Comparison of ENCODE assay signal across 8 cellular contexts in the genomic region with DNA sequence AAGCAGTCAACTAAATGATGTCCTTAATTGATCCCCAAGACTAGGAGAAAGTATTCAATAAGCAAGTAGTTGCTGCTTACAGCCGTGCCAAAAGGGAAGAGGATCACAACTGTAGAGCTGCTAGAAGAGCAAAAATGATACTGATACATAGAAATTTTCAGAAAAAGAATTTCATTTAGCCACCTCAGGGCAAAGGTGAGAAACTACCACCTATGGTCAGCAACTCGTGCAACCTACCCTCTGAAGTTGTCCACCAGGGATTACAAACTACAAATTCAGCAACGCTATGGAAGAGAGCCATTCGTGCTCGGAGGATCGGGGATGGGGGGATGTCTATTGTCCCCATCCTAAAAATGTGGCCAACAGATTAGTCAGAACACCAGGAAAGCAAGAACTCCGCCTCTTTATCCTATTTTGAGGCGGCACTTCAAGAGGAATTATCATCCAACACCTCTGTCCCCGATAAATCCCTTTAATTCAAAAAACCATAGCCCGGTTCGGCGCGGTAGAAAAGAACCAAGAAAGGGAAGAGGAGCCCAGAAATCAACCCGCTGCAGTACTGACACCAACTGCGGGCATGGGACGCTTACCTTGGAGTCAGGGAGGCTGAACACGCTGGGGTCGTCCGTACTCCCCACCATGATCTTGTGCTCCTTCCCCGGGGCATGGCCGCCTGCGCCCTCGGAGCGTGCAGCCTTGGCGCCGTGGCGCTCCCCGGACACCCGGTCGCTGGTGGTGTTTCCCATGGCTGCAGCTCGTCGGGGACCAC. TPM values are rescaled to one million over a fixed set of nuclear protein-coding genes. Genes with fewer than 3 reads are reported as not detected.
DNase-seq lines count a peak whose midpoint lies in the region; ATAC-seq and TF ChIP-seq lines count a peak whose summit lies in the region.

No MANE protein-coding gene starts in this region.

- H3K4me1 ChIP-seq in PC-9 (replicated peaks; ENCODE audit: insufficient read depth) (peaks cover 48% of the 10 kb centered on the region), mucosa of rectum (ENCODE audit: control insufficient read depth in 2 of 2, insufficient read depth in 2 of 2, low read length in 2 of 2) (peaks cover 23 to 31% of the 10 kb centered on the region in 2 donors)

- no peak for ATAC-seq in HG03571 (IDR thresholded peaks at IDR 0.05; ENCODE audit: unreplicated experiment)

- H3K9ac ChIP-seq in mucosa of rectum (ENCODE audit: low read depth in 1 of 2, low read length in 2 of 2) = peak overlapping the region; percentile 95 to 96

- peaks cover 5% of the 10 kb centered on the region; the same call in 1 of the 2 replicates for H3K36me3 ChIP-seq in PC-9 (ENCODE audit: low read depth)
- H3K36me3 ChIP-seq in mucosa of rectum (ENCODE audit: control insufficient read depth in 2 of 2, insufficient read depth in 2 of 2, low read length in 2 of 2) = peaks cover 2 to 3% of the 10 kb centered on the region in 2 donors

- no peaks in the 10 kb centered on the region for H3K9me2 ChIP-seq in PC-9 (ENCODE audit: insufficient read depth)

- H3K27ac ChIP-seq in PC-9 = peak overlapping the region; percentile 35
- H3K27ac ChIP-seq in mucosa of rectum (ENCODE audit: low read depth in 2 of 2, low read length in 2 of 2) = peak overlapping the region; percentile 95 to 97

- H3K9me3 ChIP-seq in PC-9 (ENCODE audit: insufficient read depth, low read depth) (no peaks in the 10 kb centered on the region), mucosa of rectum (ENCODE audit: control insufficient read depth in 2 of 2, low read length in 2 of 2) (no peaks in the 10 kb centered on the region)

- peaks cover 27% of the 10 kb centered on the region for H3F3A ChIP-seq in PC-9 (ENCODE audit: insufficient read depth, low read depth)

- in situ Hi-C loops in ACHN (cut with HindIII; ENCODE audit: low pct_ligation_motif_present, low pct_unique_long_range_greater_than_20kb, low sequenced_read_pairs) (no loop called here), KBM-7 (cut with MboI; ENCODE audit: low pct_unique_long_range_greater_than_20kb, low sequenced_read_pairs) (no loop called here)

- CTCF ChIA-PET in PC-9 (lab: Charles Lee) = no interaction called here

- H3K79me2 ChIP-seq in PC-9 (ENCODE audit: low read depth) = peaks cover 38% of the 10 kb centered on the region

- no peak for TF ChIP-seq CTCF in GM12865 (IDR thresholded peaks at IDR 0.05; ENCODE audit: insufficient read depth, low read depth, low read length, missing control alignments)
- TF ChIP-seq CTCF in PC-9 (conservative IDR thresholded peaks at IDR 0.05) = no peak

- peak overlapping the region; percentile 99 for H2AFZ ChIP-seq in PC-9

- no peaks in the 10 kb centered on the region for H3K27me3 ChIP-seq in PC-9 (ENCODE audit: insufficient read depth, low read depth)
- no peaks in the 10 kb centered on the region for H3K27me3 ChIP-seq in mucosa of rectum (ENCODE audit: control insufficient read depth in 2 of 2, insufficient read depth in 2 of 2, low read length in 2 of 2)

- DNase-seq in ACHN (peak; percentile 11), GM12865 (ENCODE audit: low read depth) (peak; percentile 24), PC-9 (peak in 1 of 2 experiments; percentile 4), dermis microvascular lymphatic vessel endothelial cell (ENCODE audit: low read depth in 2 of 2) (peak; percentile 2 to 25), KBM-7 (no peak)
- no peak for DNase-seq in stimulated activated CD4-positive, alpha-beta T cell treated with anti-CD3 and anti-CD28 coated beads, Interleukin-12 subunit alpha, Interleukin-12 subunit beta, amount 100 ng/mL, for 4 hours

- POLR2A ChIA-PET in PC-9 (lab: Charles Lee; ENCODE audit: unreplicated experiment) = interaction anchor here (0.5 kb wide), 1 partner anchor 87 kb away, joined by 12 read pairs; no protein-coding TSS in a partner anchor

- intact Hi-C loops in PC-9 (cut with micrococcal nuclease; ENCODE audit: unreplicated experiment) = loop anchor here (2.0 kb wide), 2 partner anchors 71 to 87 kb away; partner anchors contain the start of gene CHD1L

- H3K4me3 ChIP-seq in GM12865 (ENCODE audit: low read depth, low read length) (peak overlapping the region; percentile 92), PC-9 (peak overlapping the region; percentile 87), mucosa of rectum (ENCODE audit: low read length in 2 of 2) (peak overlapping the region; percentile 96 to 99)

- no peaks in the 10 kb centered on the region for H4K20me1 ChIP-seq in PC-9 (ENCODE audit: insufficient read depth)

- BruUV-seq in PC-9 (replicated peaks; lab: Mats Ljungman, UMichigan) = TSS peak; percentile 30

- peak overlapping the region; percentile 90 for H3K4me2 ChIP-seq in PC-9

RNA-seq across cellular contexts. Expression of gene PRKAB2, which starts 0.7 kb away (rescaled TPM):
- total RNA-seq in PC-9 (2021) (5.8 and 8.1 TPM in 2 replicates), dermis microvascular lymphatic vessel endothelial cell (3.2 and 3.6 TPM in 2 replicates)

RNA-seq across cellular contexts. Expression of gene FMO5, which starts 53.6 kb away (rescaled TPM):
- total RNA-seq in PC-9 (2021) = 1.1 and 1.3 TPM in 2 replicates
- 1.2 and 1.3 TPM in 2 replicates for total RNA-seq in dermis microvascular lymphatic vessel endothelial cell

Comparison
In these comparisons a context has a peak if more than half of its experiments do, and no peak if none do; other contexts are left out.
1. DNase-seq: peak in ACHN (single experiment), GM12865 (single experiment) and dermis microvascular lymphatic vessel endothelial cell (2 of 2); none in KBM-7 (single experiment) and stimulated activated CD4-positive, alpha-beta T cell treated with anti-CD3 and anti-CD28 coated beads, Interleukin-12 subunit alpha, Interleukin-12 subunit beta, amount 100 ng/mL, for 4 hours (single experiment).
2. Peak in every context shown above with its lines, with median percentiles within 50 percentile points of each other: H3K4me3 ChIP-seq.